ENCODE assay signal across 20 cellular contexts in the genomic region with DNA sequence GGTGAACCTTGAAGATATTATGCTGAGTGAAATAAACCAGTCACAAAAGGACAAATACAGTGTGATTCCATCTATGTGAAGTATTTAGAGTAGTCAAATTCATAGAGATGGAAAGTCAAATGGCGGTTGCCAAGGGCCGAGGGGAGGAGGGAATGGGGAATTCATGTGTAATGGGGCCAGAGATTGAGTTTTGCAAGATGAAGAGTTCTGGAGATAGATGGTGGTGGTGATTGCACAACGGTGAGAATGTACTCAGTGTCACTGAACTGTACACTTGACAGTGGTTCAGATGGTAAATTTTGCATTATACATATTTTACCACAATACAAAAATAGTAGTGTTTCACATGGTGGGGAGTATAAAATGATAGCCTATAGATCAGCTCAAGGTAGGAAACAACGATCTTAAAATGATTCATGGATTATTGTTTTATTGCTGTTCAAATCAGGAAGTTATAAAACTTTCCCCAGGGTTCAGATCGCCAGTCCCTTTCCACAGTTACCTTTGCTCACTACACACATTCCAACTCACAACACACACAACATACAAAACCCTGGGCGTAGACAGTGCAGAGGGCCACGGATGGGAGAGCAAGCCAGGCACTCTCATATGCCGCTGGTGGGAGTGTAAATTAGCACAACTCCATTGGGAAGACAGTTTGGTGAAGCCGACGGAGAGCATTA.
"Had no signal": no experiment of that assay in that cellular context is flagged by ENCODE, and none has a peak within 500 bp of the region (broad histone marks: within the 10 kb centered on the region; RNA-seq: fewer than 3 reads in every experiment).

No MANE protein-coding gene starts in this region.

- H3K9me3 ChIP-seq: adrenal gland, ascending aorta, lower lobe of right lung, pancreas, psoas muscle, right atrium auricular region, thyroid gland had no signal

- H3K27me3 Mint-ChIP-seq: activated CD4-positive, alpha-beta memory T cell treated with anti-CD3 and anti-CD28 coated beads for 36 hours; activated CD8-positive, alpha-beta memory T cell treated with anti-CD3 and anti-CD28 coated beads, Interleukin-2, amount 10 ng/mL, durations not matched to agents 7 days and 5 days; activated naive CD8-positive, alpha-beta T cell; stimulated activated naive CD8-positive, alpha-beta T cell treated with anti-CD3 and anti-CD28 coated beads, Interleukin-15, Interleukin-2, amounts not matched to agents 100 ng/mL and 50 ng/mL, for 24 hours had no signal

- DNase-seq: activated CD4-positive, alpha-beta memory T cell treated with anti-CD3 and anti-CD28 coated beads for 36 hours; activated CD4-positive, alpha-beta T cell treated with anti-CD3 and anti-CD28 coated beads for 48 hours; activated CD8-positive, alpha-beta memory T cell treated with anti-CD3 and anti-CD28 coated beads, Interleukin-2, amount 10 ng/mL, durations not matched to agents 7 days and 5 days; adrenal gland; central memory CD4-positive, alpha-beta T cell; heart left ventricle; left cardiac atrium; lower lobe of right lung; natural killer cell; pancreas; psoas muscle; stimulated activated CD4-positive, alpha-beta T cell treated with anti-CD3 and anti-CD28 coated beads, Interleukin-12 subunit alpha, Interleukin-12 subunit beta, amount 100 ng/mL, for 4 hours; stimulated activated CD4-positive, alpha-beta T cell treated with anti-CD3 and anti-CD28 coated beads, Interleukin-4, amount 100 ng/mL, for 4 hours; thyroid gland had no signal

- ATAC-seq: activated CD8-positive, alpha-beta memory T cell treated with anti-CD3 and anti-CD28 coated beads, Interleukin-2, amount 10 ng/mL, durations not matched to agents 7 days and 5 days; heart left ventricle; left cardiac atrium; natural killer cell; pancreas; psoas muscle had no signal

- H3K27me3 ChIP-seq: adrenal gland, ascending aorta, heart left ventricle, pancreas, right atrium auricular region, thyroid gland had no signal

- H3K9me3 Mint-ChIP-seq: activated CD4-positive, alpha-beta memory T cell treated with anti-CD3 and anti-CD28 coated beads for 36 hours; natural killer cell; stimulated activated naive CD8-positive, alpha-beta T cell treated with anti-CD3 and anti-CD28 coated beads, Interleukin-15, Interleukin-2, amounts not matched to agents 100 ng/mL and 50 ng/mL, for 24 hours; T-helper 1 cell treated with Interleukin-12 subunit alpha and Interleukin-12 subunit beta and Interleukin-4 antibody, amounts not matched to agents 30 μg/mL and 1 μg/mL, for 36 hours had no signal

- H3K4me1 Mint-ChIP-seq: activated CD8-positive, alpha-beta memory T cell treated with anti-CD3 and anti-CD28 coated beads, Interleukin-2, amount 10 ng/mL, durations not matched to agents 7 days and 5 days had no signal

- H3K4me3 Mint-ChIP-seq: activated CD4-positive, alpha-beta memory T cell treated with anti-CD3 and anti-CD28 coated beads for 36 hours; activated CD8-positive, alpha-beta memory T cell treated with anti-CD3 and anti-CD28 coated beads, Interleukin-2, amount 10 ng/mL, durations not matched to agents 7 days and 5 days; activated naive CD8-positive, alpha-beta T cell; natural killer cell; stimulated activated naive CD8-positive, alpha-beta T cell treated with anti-CD3 and anti-CD28 coated beads, Interleukin-15, Interleukin-2, amounts not matched to agents 100 ng/mL and 50 ng/mL, for 24 hours; T-helper 1 cell treated with Interleukin-12 subunit alpha and Interleukin-12 subunit beta and Interleukin-4 antibody, amounts not matched to agents 30 μg/mL and 1 μg/mL, for 36 hours had no signal

- H3K4me1 ChIP-seq: adrenal gland, ascending aorta, lower lobe of right lung, pancreas, psoas muscle, right atrium auricular region, thyroid gland had no signal

- FAIRE-seq: endometrium, pancreas had no signal

- H3K36me3 Mint-ChIP-seq: activated CD8-positive, alpha-beta memory T cell treated with anti-CD3 and anti-CD28 coated beads, Interleukin-2, amount 10 ng/mL, durations not matched to agents 7 days and 5 days; natural killer cell had no signal

- H3K27ac Mint-ChIP-seq: activated CD4-positive, alpha-beta memory T cell treated with anti-CD3 and anti-CD28 coated beads for 36 hours; activated CD8-positive, alpha-beta memory T cell treated with anti-CD3 and anti-CD28 coated beads, Interleukin-2, amount 10 ng/mL, durations not matched to agents 7 days and 5 days; activated naive CD8-positive, alpha-beta T cell; natural killer cell; stimulated activated naive CD8-positive, alpha-beta T cell treated with anti-CD3 and anti-CD28 coated beads, Interleukin-15, Interleukin-2, amounts not matched to agents 100 ng/mL and 50 ng/mL, for 24 hours; T-helper 1 cell treated with Interleukin-12 subunit alpha and Interleukin-12 subunit beta and Interleukin-4 antibody, amounts not matched to agents 30 μg/mL and 1 μg/mL, for 36 hours had no signal

- H3K4me3 ChIP-seq: adrenal gland, ascending aorta, heart left ventricle, lower lobe of right lung, pancreas, psoas muscle, right atrium auricular region, thyroid gland had no signal

- H3K36me3 ChIP-seq: adrenal gland, ascending aorta, heart left ventricle, lower lobe of right lung, pancreas, right atrium auricular region, thyroid gland had no signal

- H3K27ac ChIP-seq: adrenal gland, ascending aorta, heart left ventricle, lower lobe of right lung, pancreas, psoas muscle, right atrium auricular region, thyroid gland had no signal
